Comparison of ENCODE assay signal across 38 cellular contexts in the genomic region with DNA sequence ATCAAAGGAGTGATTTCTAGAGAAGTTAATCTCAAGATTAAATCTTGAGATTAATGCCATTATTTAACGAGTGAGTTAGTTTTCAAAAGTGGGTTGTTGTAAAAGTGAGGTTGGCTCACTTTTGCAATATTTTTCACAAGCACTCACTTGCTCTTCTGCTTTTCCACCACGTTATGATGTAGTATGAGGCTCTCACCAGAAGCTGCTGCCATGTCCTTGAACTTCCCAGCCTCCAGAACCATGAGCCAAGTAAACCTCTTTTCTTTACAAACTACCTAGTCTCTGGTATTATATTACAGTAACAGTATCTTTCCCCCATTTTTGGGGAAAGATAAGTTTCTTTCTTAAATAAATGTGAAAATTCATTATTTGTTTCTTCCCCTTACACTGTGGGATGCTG.
"Had no signal": no experiment of that assay in that cellular context is flagged by ENCODE, and none has a peak within 500 bp of the region (broad histone marks: within the 10 kb centered on the region; RNA-seq: fewer than 3 reads in every experiment).

No MANE protein-coding gene starts in this region.

- H3K27ac Mint-ChIP-seq: activated naive CD4-positive, alpha-beta T cell treated with anti-CD3 and anti-CD28 coated beads for 36 hours; activated naive CD4-positive, alpha-beta T cell treated with anti-CD3 and anti-CD28 coated beads, Interleukin-2, amount 10 ng/mL, durations not matched to agents 7 days and 5 days; activated naive CD4-positive, alpha-beta T cell treated with anti-CD3 and anti-CD28 coated beads, Interleukin-2, amount 50 U/mL, for 24 hours; activated naive CD4-positive, alpha-beta T cell treated with anti-CD3 and anti-CD28 coated beads, Interleukin-2, amount 50 U/mL, for 72 hours; activated naive CD8-positive, alpha-beta T cell; activated naive CD8-positive, alpha-beta T cell treated with anti-CD3 and anti-CD28 coated beads for 36 hours; activated naive CD8-positive, alpha-beta T cell treated with anti-CD3 and anti-CD28 coated beads, Interleukin-2, amount 10 ng/mL, durations not matched to agents 7 days and 5 days; activated naive CD8-positive, alpha-beta T cell treated with anti-CD3 and anti-CD28 coated beads, Interleukin-2, amount 50 U/mL, for 24 hours; activated T-cell treated with anti-CD3 and anti-CD28 coated beads, Interleukin-2, amount 50 U/mL, for 24 hours; activated T-helper 1 cell treated with anti-CD3 and anti-CD28 coated beads, Interleukin-12 subunit alpha, Interleukin-12 subunit beta, Interleukin-2, Interleukin-4 antibody, amounts not matched to agents 30 ng/mL and 10 ng/mL and 1 ng/mL, durations not matched to agents 14 hours and 24 hours and 36 hours; activated T-helper 17 cell treated with anti-CD3 and anti-CD28 coated beads, Interleukin-2, amount 50 U/mL, for 72 hours; activated T-helper 2 cell treated with anti-CD3 and anti-CD28 coated beads, Interferon-gamma antibody, Interleukin-2, Interleukin-4, amounts not matched to agents 10 μg/mL and 5 μg/mL and 100 μg/mL, durations not matched to agents 14 hours and 24 hours and 36 hours; brain had no signal

- H3K27me3 ChIP-seq: adrenal gland, ascending aorta, body of pancreas, brain microvascular endothelial cell, breast epithelium, cardiac muscle cell had no signal

- H3K4me1 Mint-ChIP-seq: activated naive CD4-positive, alpha-beta T cell treated with anti-CD3 and anti-CD28 coated beads, Interleukin-2, amount 10 ng/mL, durations not matched to agents 7 days and 5 days; activated naive CD8-positive, alpha-beta T cell treated with anti-CD3 and anti-CD28 coated beads for 36 hours; activated naive CD8-positive, alpha-beta T cell treated with anti-CD3 and anti-CD28 coated beads, Interleukin-2, amount 10 ng/mL, durations not matched to agents 7 days and 5 days; brain had no signal

- DNase-seq: activated effector memory CD4-positive, alpha-beta T cell treated with anti-CD3 and anti-CD28 coated beads, Interleukin-2, amount 50 U/mL, for 16 hours; activated effector memory CD4-positive, alpha-beta T cell treated with Interleukin-2 at 50 U/mL for 16 hours; activated gamma-delta T cell; activated gamma-delta T cell treated with Interleukin-2 at 50 U/mL for 16 hours; activated naive CD4-positive, alpha-beta T cell; activated naive CD4-positive, alpha-beta T cell treated with anti-CD3 and anti-CD28 coated beads for 36 hours; activated naive CD4-positive, alpha-beta T cell treated with anti-CD3 and anti-CD28 coated beads, Interleukin-2, amount 10 ng/mL, durations not matched to agents 7 days and 5 days; activated naive CD4-positive, alpha-beta T cell treated with anti-CD3 and anti-CD28 coated beads, Interleukin-2, amount 50 U/mL, for 16 hours; activated naive CD4-positive, alpha-beta T cell treated with Interleukin-2 at 50 U/mL for 16 hours; activated naive CD8-positive, alpha-beta T cell treated with anti-CD3 and anti-CD28 coated beads for 36 hours; activated naive CD8-positive, alpha-beta T cell treated with anti-CD3 and anti-CD28 coated beads, Interleukin-2, amount 10 ng/mL, durations not matched to agents 7 days and 5 days; activated naive CD8-positive, alpha-beta T cell treated with anti-CD3 and anti-CD28 coated beads, Interleukin-2, amount 50 U/mL, for 24 hours; activated T-cell treated with anti-CD3 and anti-CD28 coated beads, Interleukin-2, amount 50 U/mL, for 1 hour; activated T-cell treated with anti-CD3 and anti-CD28 coated beads, Interleukin-2, amount 50 U/mL, for 24 hours; activated T-cell treated with anti-CD3 and anti-CD28 coated beads, Interleukin-2, amount 50 U/mL, for 48 hours; adrenal gland; amniotic stem cell; amygdala; anterior cingulate cortex; aorta; body of pancreas; brain microvascular endothelial cell; caudate nucleus; central memory CD4-positive, alpha-beta T cell; cerebellar nuclear complex had no signal

- H3K9me3 ChIP-seq: ascending aorta, body of pancreas had no signal

- FAIRE-seq: astrocyte, bronchial epithelial cell had no signal

- ATAC-seq: activated naive CD4-positive, alpha-beta T cell treated with anti-CD3 and anti-CD28 coated beads, Interleukin-2, amount 50 U/mL, for 72 hours; activated naive CD8-positive, alpha-beta T cell treated with anti-CD3 and anti-CD28 coated beads, Interleukin-2, amount 50 U/mL, for 24 hours; activated T-helper 17 cell treated with anti-CD3 and anti-CD28 coated beads, Interleukin-2, amount 50 U/mL, for 72 hours; body of pancreas had no signal

- H3K36me3 ChIP-seq: adrenal gland, ascending aorta, brain microvascular endothelial cell, breast epithelium, cardiac muscle cell had no signal

- H3K4me3 ChIP-seq: adrenal gland, ascending aorta, body of pancreas, breast epithelium, cardiac muscle cell had no signal

- H3K4me1 ChIP-seq: ascending aorta, body of pancreas, breast epithelium had no signal

- H3K27ac ChIP-seq: adrenal gland, ascending aorta, body of pancreas, brain microvascular endothelial cell, breast epithelium, cardiac muscle cell had no signal

- H3K4me3 Mint-ChIP-seq: activated naive CD4-positive, alpha-beta T cell treated with anti-CD3 and anti-CD28 coated beads for 36 hours; activated naive CD4-positive, alpha-beta T cell treated with anti-CD3 and anti-CD28 coated beads, Interleukin-2, amount 10 ng/mL, durations not matched to agents 7 days and 5 days; activated naive CD4-positive, alpha-beta T cell treated with anti-CD3 and anti-CD28 coated beads, Interleukin-2, amount 50 U/mL, for 24 hours; activated naive CD8-positive, alpha-beta T cell; activated naive CD8-positive, alpha-beta T cell treated with anti-CD3 and anti-CD28 coated beads for 36 hours; activated naive CD8-positive, alpha-beta T cell treated with anti-CD3 and anti-CD28 coated beads, Interleukin-2, amount 10 ng/mL, durations not matched to agents 7 days and 5 days; activated naive CD8-positive, alpha-beta T cell treated with anti-CD3 and anti-CD28 coated beads, Interleukin-2, amount 50 U/mL, for 24 hours; activated T-cell treated with anti-CD3 and anti-CD28 coated beads, Interleukin-2, amount 50 U/mL, for 24 hours; activated T-helper 1 cell treated with anti-CD3 and anti-CD28 coated beads, Interleukin-12 subunit alpha, Interleukin-12 subunit beta, Interleukin-2, Interleukin-4 antibody, amounts not matched to agents 30 ng/mL and 10 ng/mL and 1 ng/mL, durations not matched to agents 14 hours and 24 hours and 36 hours; activated T-helper 17 cell treated with anti-CD3 and anti-CD28 coated beads, Interleukin-2, amount 50 U/mL, for 72 hours; brain; central memory CD8-positive, alpha-beta T cell had no signal

- H3K36me3 Mint-ChIP-seq: activated naive CD4-positive, alpha-beta T cell treated with anti-CD3 and anti-CD28 coated beads, Interleukin-2, amount 10 ng/mL, durations not matched to agents 7 days and 5 days; activated naive CD8-positive, alpha-beta T cell treated with anti-CD3 and anti-CD28 coated beads for 36 hours; brain had no signal

- H3K27me3 Mint-ChIP-seq: activated naive CD4-positive, alpha-beta T cell treated with anti-CD3 and anti-CD28 coated beads, Interleukin-2, amount 10 ng/mL, durations not matched to agents 7 days and 5 days; activated naive CD4-positive, alpha-beta T cell treated with anti-CD3 and anti-CD28 coated beads, Interleukin-2, amount 50 U/mL, for 24 hours; activated naive CD8-positive, alpha-beta T cell; activated naive CD8-positive, alpha-beta T cell treated with anti-CD3 and anti-CD28 coated beads for 36 hours; activated naive CD8-positive, alpha-beta T cell treated with anti-CD3 and anti-CD28 coated beads, Interleukin-2, amount 10 ng/mL, durations not matched to agents 7 days and 5 days; activated naive CD8-positive, alpha-beta T cell treated with anti-CD3 and anti-CD28 coated beads, Interleukin-2, amount 50 U/mL, for 24 hours; activated T-cell treated with anti-CD3 and anti-CD28 coated beads, Interleukin-2, amount 50 U/mL, for 24 hours; activated T-helper 17 cell treated with anti-CD3 and anti-CD28 coated beads, Interleukin-2, amount 50 U/mL, for 72 hours; central memory CD8-positive, alpha-beta T cell had no signal
